28 cellular contexts compared by ENCODE assay signal in genomic region chr20:23631226-23631822, GRCh38. TPM values are rescaled to one million over a fixed set of nuclear protein-coding genes. Genes with fewer than 3 reads are reported as not detected.
"Had no signal": no experiment of that assay in that cellular context is flagged by ENCODE, and none has a peak within 500 bp of the region (broad histone marks: within the 10 kb centered on the region; RNA-seq: fewer than 3 reads in every experiment).

No MANE protein-coding gene starts in this region.

- H3K27ac Mint-ChIP-seq: naive thymus-derived CD4-positive, alpha-beta T cell; natural killer cell treated with Interleukin-12 subunit alpha and Interleukin-12 subunit beta and Interleukin-15 and Interleukin-18, amount 100 ng/mL, for 72 hours; stimulated activated effector memory CD8-positive, alpha-beta T cell treated with anti-CD3 and anti-CD28 coated beads, Interleukin-12 subunit alpha, Interleukin-12 subunit beta, amount 100 ng/mL, for 72 hours; stimulated activated naive CD8-positive, alpha-beta T cell treated with anti-CD3 and anti-CD28 coated beads, Interleukin-15, Interleukin-2, amounts not matched to agents 100 ng/mL and 50 ng/mL, for 24 hours had no signal

- DNase-seq: immature natural killer cell; kidney; left colon; naive thymus-derived CD4-positive, alpha-beta T cell; ovary; retina; sigmoid colon; small intestine; spleen; stimulated activated CD4-positive, alpha-beta T cell treated with anti-CD3 and anti-CD28 coated beads, Interleukin-4, amount 100 ng/mL, for 24 hours; stimulated activated naive CD4-positive, alpha-beta T cell; trophoblast cell; upper lobe of right lung had no signal

- H3K4me3 Mint-ChIP-seq: immature natural killer cell; naive thymus-derived CD4-positive, alpha-beta T cell; natural killer cell treated with Interleukin-12 subunit alpha and Interleukin-12 subunit beta and Interleukin-15 and Interleukin-18, amount 100 ng/mL, for 72 hours; stimulated activated effector memory CD8-positive, alpha-beta T cell treated with anti-CD3 and anti-CD28 coated beads, Interleukin-12 subunit alpha, Interleukin-12 subunit beta, amount 100 ng/mL, for 72 hours; stimulated activated naive CD8-positive, alpha-beta T cell treated with anti-CD3 and anti-CD28 coated beads, Interleukin-15, Interleukin-2, amounts not matched to agents 100 ng/mL and 50 ng/mL, for 24 hours had no signal

- H3K9me3 Mint-ChIP-seq: naive thymus-derived CD4-positive, alpha-beta T cell; natural killer cell treated with Interleukin-12 subunit alpha and Interleukin-12 subunit beta and Interleukin-15 and Interleukin-18, amount 100 ng/mL, for 72 hours; stimulated activated effector memory CD8-positive, alpha-beta T cell treated with anti-CD3 and anti-CD28 coated beads, Interleukin-12 subunit alpha, Interleukin-12 subunit beta, amount 100 ng/mL, for 72 hours; stimulated activated naive CD8-positive, alpha-beta T cell treated with anti-CD3 and anti-CD28 coated beads, Interleukin-15, Interleukin-2, amounts not matched to agents 100 ng/mL and 50 ng/mL, for 24 hours had no signal

- H3K4me1 Mint-ChIP-seq: stimulated activated effector memory CD8-positive, alpha-beta T cell treated with anti-CD3 and anti-CD28 coated beads, Interleukin-12 subunit alpha, Interleukin-12 subunit beta, amount 100 ng/mL, for 72 hours had no signal

- H3K36me3 Mint-ChIP-seq: naive thymus-derived CD4-positive, alpha-beta T cell; natural killer cell treated with Interleukin-12 subunit alpha and Interleukin-12 subunit beta and Interleukin-15 and Interleukin-18, amount 100 ng/mL, for 72 hours; stimulated activated effector memory CD8-positive, alpha-beta T cell treated with anti-CD3 and anti-CD28 coated beads, Interleukin-12 subunit alpha, Interleukin-12 subunit beta, amount 100 ng/mL, for 72 hours had no signal

RNA-seq across cellular contexts. Expression of gene CST9, which starts 25.6 kb away (rescaled TPM):
- total RNA-seq: kidney; left colon; left lung; liver; lung; mesenteric fat pad; mucosa of descending colon; myocyte; naive thymus-derived CD4-positive, alpha-beta T cell; natural killer cell treated with Interleukin-12 subunit alpha and Interleukin-12 subunit beta and Interleukin-15 and Interleukin-18, amount 100 ng/mL, for 72 hours; ovary; prostate gland; right cardiac atrium; sigmoid colon; spleen; subcutaneous adipose tissue; suprapubic skin; thoracic aorta; upper lobe of right lung had no signal

RNA-seq across cellular contexts. Expression of gene CST4, which starts 57.5 kb away (rescaled TPM):
- total RNA-seq: kidney; left colon; left lung; liver; lung; mesenteric fat pad; mucosa of descending colon; myocyte; naive thymus-derived CD4-positive, alpha-beta T cell; natural killer cell treated with Interleukin-12 subunit alpha and Interleukin-12 subunit beta and Interleukin-15 and Interleukin-18, amount 100 ng/mL, for 72 hours; omental fat pad; ovary; right cardiac atrium; sigmoid colon; spleen; subcutaneous adipose tissue; suprapubic skin; thoracic aorta; upper lobe of right lung had no signal
